1 cellular context compared by ENCODE assay signal in the genomic region with DNA sequence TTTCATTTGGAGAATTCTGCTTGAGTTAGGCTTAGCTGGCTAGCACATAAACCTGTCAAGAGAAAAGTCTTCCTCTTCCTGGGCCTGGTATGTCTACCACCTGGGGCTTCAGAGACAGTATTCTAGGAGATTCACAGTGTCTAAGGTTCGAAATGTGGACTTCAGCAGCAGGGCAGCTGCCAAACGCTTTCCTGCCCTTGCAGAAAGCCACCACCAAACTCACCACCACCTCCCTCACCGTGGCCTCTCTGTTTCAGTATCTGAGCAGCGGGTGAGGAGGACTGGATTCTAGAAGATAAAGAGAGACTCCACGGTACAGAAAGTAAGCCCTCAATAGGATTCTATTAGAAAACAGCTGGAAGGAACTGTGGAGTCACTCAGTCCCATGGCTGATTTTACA.
TF ChIP-seq lines count a peak whose summit lies in the region.

No MANE protein-coding gene starts in this region.

TF ChIP-seq in GM23338, 12 proteins besides CTCF, POLR2A, EP300 and RAD21:
- TF ChIP-seq ZNF462 (CRISPR knock-in tag; IDR thresholded peaks at IDR 0.05) = no peak
- TF ChIP-seq ZNF114 (CRISPR knock-in tag; IDR thresholded peaks at IDR 0.05) = no peak
- no peak for TF ChIP-seq EZH2phosphoT487 (IDR thresholded peaks at IDR 0.05; ENCODE audit: unreplicated experiment)
- no peak for TF ChIP-seq EZH2 (IDR thresholded peaks at IDR 0.05; ENCODE audit: low read depth, unreplicated experiment)
- no peak for TF ChIP-seq ZNF331 (CRISPR knock-in tag; IDR thresholded peaks at IDR 0.05; ENCODE audit: low read depth)
- no peak for TF ChIP-seq ETS1 (IDR thresholded peaks at IDR 0.05)
- no peak for TF ChIP-seq NANOG (IDR thresholded peaks at IDR 0.05; ENCODE audit: borderline replicate concordance)
- TF ChIP-seq STAT1 (IDR thresholded peaks at IDR 0.05; ENCODE audit: unreplicated experiment) = no peak
- TF ChIP-seq POLR2AphosphoS5 (IDR thresholded peaks at IDR 0.05; ENCODE audit: low read depth) = no peak
- TF ChIP-seq CREB1 (CRISPR knock-in tag; IDR thresholded peaks at IDR 0.05; ENCODE audit: low read depth) = no peak
- TF ChIP-seq, protein P1, sequence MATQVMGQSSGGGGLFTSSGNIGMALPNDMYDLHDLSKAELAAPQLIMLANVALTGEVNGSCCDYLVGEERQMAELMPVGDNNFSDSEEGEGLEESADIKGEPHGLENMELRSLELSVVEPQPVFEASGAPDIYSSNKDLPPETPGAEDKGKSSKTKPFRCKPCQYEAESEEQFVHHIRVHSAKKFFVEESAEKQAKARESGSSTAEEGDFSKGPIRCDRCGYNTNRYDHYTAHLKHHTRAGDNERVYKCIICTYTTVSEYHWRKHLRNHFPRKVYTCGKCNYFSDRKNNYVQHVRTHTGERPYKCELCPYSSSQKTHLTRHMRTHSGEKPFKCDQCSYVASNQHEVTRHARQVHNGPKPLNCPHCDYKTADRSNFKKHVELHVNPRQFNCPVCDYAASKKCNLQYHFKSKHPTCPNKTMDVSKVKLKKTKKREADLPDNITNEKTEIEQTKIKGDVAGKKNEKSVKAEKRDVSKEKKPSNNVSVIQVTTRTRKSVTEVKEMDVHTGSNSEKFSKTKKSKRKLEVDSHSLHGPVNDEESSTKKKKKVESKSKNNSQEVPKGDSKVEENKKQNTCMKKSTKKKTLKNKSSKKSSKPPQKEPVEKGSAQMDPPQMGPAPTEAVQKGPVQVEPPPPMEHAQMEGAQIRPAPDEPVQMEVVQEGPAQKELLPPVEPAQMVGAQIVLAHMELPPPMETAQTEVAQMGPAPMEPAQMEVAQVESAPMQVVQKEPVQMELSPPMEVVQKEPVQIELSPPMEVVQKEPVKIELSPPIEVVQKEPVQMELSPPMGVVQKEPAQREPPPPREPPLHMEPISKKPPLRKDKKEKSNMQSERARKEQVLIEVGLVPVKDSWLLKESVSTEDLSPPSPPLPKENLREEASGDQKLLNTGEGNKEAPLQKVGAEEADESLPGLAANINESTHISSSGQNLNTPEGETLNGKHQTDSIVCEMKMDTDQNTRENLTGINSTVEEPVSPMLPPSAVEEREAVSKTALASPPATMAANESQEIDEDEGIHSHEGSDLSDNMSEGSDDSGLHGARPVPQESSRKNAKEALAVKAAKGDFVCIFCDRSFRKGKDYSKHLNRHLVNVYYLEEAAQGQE (IDR thresholded peaks at IDR 0.05; ENCODE audit: unreplicated experiment) = no peak
- no peak for TF ChIP-seq JUNB (IDR thresholded peaks at IDR 0.05; ENCODE audit: unreplicated experiment)
